ENCODE assay signal across 25 cellular contexts in genomic region chr7:47672966-47673365, GRCh38.
DNase-seq lines count a peak whose midpoint lies in the region; ATAC-seq and TF ChIP-seq lines count a peak whose summit lies in the region.
"Had no signal": no experiment of that assay in that cellular context is flagged by ENCODE, and none has a peak within 500 bp of the region (broad histone marks: within the 10 kb centered on the region; RNA-seq: fewer than 3 reads in every experiment).

No MANE protein-coding gene starts in this region.

- ATAC-seq in memory B cell (ENCODE audit: low read depth): no peak
- ATAC-seq: activated CD8-positive, alpha-beta T cell treated with anti-CD3 and anti-CD28 coated beads, Interleukin-2, amount 10 ng/mL, durations not matched to agents 7 days and 5 days had no signal

- H3K4me3 Mint-ChIP-seq in memory B cell: no peak overlapping the region
- no peak overlapping the region for H3K4me3 Mint-ChIP-seq in activated naive CD4-positive, alpha-beta T cell treated with anti-CD3 and anti-CD28 coated beads, Interleukin-2, amount 10 ng/mL, durations not matched to agents 7 days and 5 days
- H3K4me3 Mint-ChIP-seq: activated CD8-positive, alpha-beta T cell treated with anti-CD3 and anti-CD28 coated beads, Interleukin-2, amount 10 ng/mL, durations not matched to agents 7 days and 5 days; CD4-positive, CD25-positive, alpha-beta regulatory T cell; neural crest cell had no signal

- POLR2A ChIA-PET in RWPE1 (lab: Yijun Ruan, JAX; ENCODE audit: low non-redundant PET): no interaction called here

- no peak overlapping the region for H3K4me3 ChIP-seq in HUES64 (ENCODE audit: low read length)
- H3K4me3 ChIP-seq: left ventricle myocardium inferior, mucosa of descending colon, testis had no signal

- no peaks in the 10 kb centered on the region for H3K36me3 ChIP-seq in HUES64 (ENCODE audit: insufficient read depth, low read length)
- H3K36me3 ChIP-seq: left ventricle myocardium inferior had no signal

- WGBS in HUES64: 11% methylated on average over 3 of the region's 3 CpGs

- H3K36me3 Mint-ChIP-seq in memory B cell: peaks cover 5% of the 10 kb centered on the region
- no peaks in the 10 kb centered on the region for H3K36me3 Mint-ChIP-seq in activated naive CD4-positive, alpha-beta T cell treated with anti-CD3 and anti-CD28 coated beads, Interleukin-2, amount 10 ng/mL, durations not matched to agents 7 days and 5 days
- H3K36me3 Mint-ChIP-seq: CD4-positive, CD25-positive, alpha-beta regulatory T cell had no signal

- CTCF ChIA-PET in RWPE1 (lab: Yijun Ruan, JAX): no interaction called here
- CTCF ChIA-PET in activated naive CD4-positive, alpha-beta T cell treated with anti-CD3 and anti-CD28 coated beads, Interleukin-2, amount 10 ng/mL, durations not matched to agents 7 days and 5 days (lab: Charles Lee): no interaction called here

- H3K27me3 ChIP-seq in HUES64 (ENCODE audit: insufficient read depth, low read length): no peaks in the 10 kb centered on the region
- H3K27me3 ChIP-seq: testis had no signal

- H3K27ac ChIP-seq in HUES64 (ENCODE audit: low read depth, low read length): peak overlapping the region; percentile 46; the same call in 1 of the 2 replicates
- no peak overlapping the region for H3K27ac ChIP-seq in RWPE1
- H3K27ac ChIP-seq: left ventricle myocardium inferior, testis had no signal

- no peak overlapping the region for H3K9ac ChIP-seq in HUES64 (ENCODE audit: low read depth, low read length)

- H3K9me3 ChIP-seq in HUES64 (ENCODE audit: insufficient read depth, low read depth, low read length): 0 out of 2 replicates have a peak, but pooled peaks cover 7% of the 10 kb centered on the region
- H3K9me3 ChIP-seq: left ventricle myocardium inferior, mucosa of descending colon, testis had no signal

- no peaks in the 10 kb centered on the region for H3K27me3 Mint-ChIP-seq in memory B cell
- H3K27me3 Mint-ChIP-seq in activated naive CD4-positive, alpha-beta T cell treated with anti-CD3 and anti-CD28 coated beads, Interleukin-2, amount 10 ng/mL, durations not matched to agents 7 days and 5 days: no peaks in the 10 kb centered on the region

- H3K4me1 ChIP-seq in HUES64 (ENCODE audit: insufficient read depth, low read length): peaks cover 20% of the 10 kb centered on the region
- H3K4me1 ChIP-seq: left ventricle myocardium inferior, testis had no signal

- no peak for TF ChIP-seq CTCF in RWPE1 (conservative IDR thresholded peaks at IDR 0.05; ENCODE audit: low read depth)

- peaks cover 7% of the 10 kb centered on the region for H3K9me3 Mint-ChIP-seq in memory B cell
- H3K9me3 Mint-ChIP-seq in activated naive CD4-positive, alpha-beta T cell treated with anti-CD3 and anti-CD28 coated beads, Interleukin-2, amount 10 ng/mL, durations not matched to agents 7 days and 5 days: no peaks in the 10 kb centered on the region
- H3K9me3 Mint-ChIP-seq: neural crest cell had no signal

- DNase-seq in Daoy (ENCODE audit: low read depth) (peak; percentile 54), RWPE1 (ENCODE audit: low spot score) (peak; percentile 30), memory B cell (ENCODE audit: low spot score in 2 of 2) (no peak), SIG-M5 treated with dmso at 0.1 percent for 504 hours (lab: John Stamatoyannopoulos, UW; ENCODE audit: unreplicated experiment) (no peak), NCI-H2107 (lab: John Stamatoyannopoulos, UW) (no peak), HUDEP-2 (lab: John Stamatoyannopoulos, UW; ENCODE audit: unreplicated experiment in 76 of 76) (no peak)
- DNase-seq in activated naive CD4-positive, alpha-beta T cell treated with anti-CD3 and anti-CD28 coated beads, Interleukin-2, amount 10 ng/mL, durations not matched to agents 7 days and 5 days: no peak
- DNase-seq: activated CD4-positive, CD25-positive, alpha-beta regulatory T cell treated with anti-CD3 and anti-CD28 coated beads, Interleukin-2, amount 50 U/mL, for 72 hours; activated CD8-positive, alpha-beta T cell treated with anti-CD3 and anti-CD28 coated beads, Interleukin-2, amount 10 ng/mL, durations not matched to agents 7 days and 5 days; activated naive CD4-positive, alpha-beta T cell; activated T-cell treated with anti-CD3 and anti-CD28 coated beads, Interleukin-2, amount 50 U/mL, for 1 hour; CD4-positive, CD25-positive, alpha-beta regulatory T cell; central memory CD4-positive, alpha-beta T cell; DMS 273 treated with DMSO at 0.1 percent for 48 hours; hippocampal formation; left ventricle myocardium inferior; mucosa of descending colon; NCI-H1105; NCI-H2081 treated with DMSO at 0.1 percent for 48 hours; NCI-H446 treated with DMSO at 0.1 percent for 48 hours; stimulated activated CD4-positive, alpha-beta T cell treated with anti-CD3 and anti-CD28 coated beads, Interleukin-1b, Interleukin-23, amount 100 ng/mL, for 48 hours; T1000; testis had no signal

- peaks cover 48% of the 10 kb centered on the region for H3K4me1 Mint-ChIP-seq in memory B cell
- H3K4me1 Mint-ChIP-seq in activated naive CD4-positive, alpha-beta T cell treated with anti-CD3 and anti-CD28 coated beads, Interleukin-2, amount 10 ng/mL, durations not matched to agents 7 days and 5 days: no peaks in the 10 kb centered on the region
- H3K4me1 Mint-ChIP-seq: CD4-positive, CD25-positive, alpha-beta regulatory T cell had no signal

- H3K27ac Mint-ChIP-seq in memory B cell: peak overlapping the region; percentile 93
- H3K27ac Mint-ChIP-seq in activated naive CD4-positive, alpha-beta T cell treated with anti-CD3 and anti-CD28 coated beads, Interleukin-2, amount 10 ng/mL, durations not matched to agents 7 days and 5 days: no peak overlapping the region
- H3K27ac Mint-ChIP-seq: activated CD8-positive, alpha-beta T cell treated with anti-CD3 and anti-CD28 coated beads, Interleukin-2, amount 10 ng/mL, durations not matched to agents 7 days and 5 days; CD4-positive, CD25-positive, alpha-beta regulatory T cell had no signal

Comparison
In these comparisons a context has a peak if more than half of its experiments do, and no peak if none do; other contexts are left out.
1. DNase-seq: peak in Daoy (single experiment) and RWPE1 (single experiment); none in memory B cell (0 of 2), SIG-M5 treated with dmso at 0.1 percent for 504 hours (single experiment), NCI-H2107 (single experiment), HUDEP-2 (0 of 76) and activated naive CD4-positive, alpha-beta T cell treated with anti-CD3 and anti-CD28 coated beads, Interleukin-2, amount 10 ng/mL, durations not matched to agents 7 days and 5 days (single experiment).